Comparison of ENCODE assay signal across 14 cellular contexts in genomic region chr2:39584283-39584972, GRCh38.
DNase-seq lines count a peak whose midpoint lies in the region; ATAC-seq and TF ChIP-seq lines count a peak whose summit lies in the region.
"Had no signal": no experiment of that assay in that cellular context is flagged by ENCODE, and none has a peak within 500 bp of the region (broad histone marks: within the 10 kb centered on the region; RNA-seq: fewer than 3 reads in every experiment).

No MANE protein-coding gene starts in this region.

- intact Hi-C loops in sciatic nerve (cut with DNase I): no loop called here

- no peak overlapping the region for H3K4ac ChIP-seq in mesenchymal stem cell (ENCODE audit: low read depth in 1 of 2, low read length in 2 of 2)

- H3K9me3 Mint-ChIP-seq in HFFc6: peaks cover 14% of the 10 kb centered on the region

- H2BK120ac ChIP-seq in mesenchymal stem cell (ENCODE audit: low read depth, low read length): no peak overlapping the region

- H3K27ac ChIP-seq in mesenchymal stem cell (ENCODE audit: low read length, poor library complexity, severe bottlenecking): no peak overlapping the region
- H3K27ac ChIP-seq: KMS-11 had no signal

- H3K36me3 ChIP-seq in mesenchymal stem cell (ENCODE audit: control insufficient read depth in 1 of 2, insufficient read depth in 2 of 2, low read depth in 1 of 2, low read length in 2 of 2): peaks cover 0 to 4% of the 10 kb centered on the region in 2 experiments

- H3K79me1 ChIP-seq in mesenchymal stem cell (replicated peaks; ENCODE audit: low read length, poor library complexity, severe bottlenecking): no peaks in the 10 kb centered on the region

- H3K4me1 Mint-ChIP-seq in HFFc6 (ENCODE audit: low read depth): peaks cover 13% of the 10 kb centered on the region

- no peak overlapping the region for H4K8ac ChIP-seq in mesenchymal stem cell (ENCODE audit: low read length)

- no peak for TF ChIP-seq CTCF in HFFc6 (IDR thresholded peaks at IDR 0.05)
- TF ChIP-seq CTCF in choroid plexus epithelial cell (conservative IDR thresholded peaks at IDR 0.05; ENCODE audit: low read depth, low read length): no peak

- H3K4me3 ChIP-seq in choroid plexus epithelial cell (ENCODE audit: low read depth, low read length) (no peak overlapping the region), mesenchymal stem cell (ENCODE audit: insufficient read depth in 1 of 2, low read depth in 1 of 2, low read length in 2 of 2) (no peak overlapping the region)

- no peaks in the 10 kb centered on the region for H3K4me1 ChIP-seq in mesenchymal stem cell (ENCODE audit: control insufficient read depth, insufficient read depth, low read depth, low read length)

- H3K27ac Mint-ChIP-seq in HFFc6: peak overlapping the region; percentile 44
- H3K27ac Mint-ChIP-seq: activated CD8-positive, alpha-beta T cell treated with anti-CD3 and anti-CD28 coated beads for 36 hours; activated T-helper 2 cell treated with anti-CD3 and anti-CD28 coated beads, Interferon-gamma antibody, Interleukin-2, Interleukin-4, amounts not matched to agents 10 μg/mL and 5 μg/mL and 100 μg/mL, durations not matched to agents 14 hours and 24 hours and 36 hours had no signal

- peaks cover 19% of the 10 kb centered on the region for H3K36me3 Mint-ChIP-seq in HFFc6 (ENCODE audit: low read depth)

- peak overlapping the region; percentile 9 for H3K9ac ChIP-seq in mesenchymal stem cell (ENCODE audit: low read length)
- H3K9ac ChIP-seq: KMS-11 had no signal

- DNase-seq in AG08396 (ENCODE audit: low spot score) (peak; percentile 69), HFFc6 (peak; percentile 74), choroid plexus epithelial cell (ENCODE audit: low read depth) (peak; percentile 75), mesenchymal stem cell (peak; percentile 63), NCI-H526 treated with DMSO at 0.1 percent for 48 hours (lab: John Stamatoyannopoulos, UW) (no peak), sciatic nerve (ENCODE audit: low spot score) (no peak), COLO829 (ENCODE audit: low spot score) (no peak)
- DNase-seq in activated CD4-positive, alpha-beta T cell treated with anti-CD3 and anti-CD28 coated beads for 48 hours: no peak
- DNase-seq: activated CD8-positive, alpha-beta T cell treated with anti-CD3 and anti-CD28 coated beads for 36 hours; GOT3; NCI-H146; NCI-H82 had no signal

- H2BK5ac ChIP-seq in mesenchymal stem cell (ENCODE audit: low read depth, low read length, poor library complexity, severe bottlenecking): no peak overlapping the region

- H2AK5ac ChIP-seq in mesenchymal stem cell (ENCODE audit: low read length, severe bottlenecking): no peak overlapping the region

- H3K18ac ChIP-seq in mesenchymal stem cell (ENCODE audit: low read depth in 1 of 2, low read length in 2 of 2): no peak overlapping the region

- H2BK15ac ChIP-seq in mesenchymal stem cell (ENCODE audit: low read depth, poor library complexity, severe bottlenecking): no peak overlapping the region

- H3K4me2 ChIP-seq in mesenchymal stem cell (ENCODE audit: low read length, poor library complexity, severe bottlenecking): no peak overlapping the region
- H3K4me2 ChIP-seq: KMS-11 had no signal

- H3K14ac ChIP-seq in mesenchymal stem cell (ENCODE audit: low read length in 2 of 2): no peak overlapping the region

- H2BK12ac ChIP-seq in mesenchymal stem cell (ENCODE audit: low read length in 2 of 2): no peak overlapping the region

- H3K27me3 ChIP-seq in mesenchymal stem cell (ENCODE audit: control insufficient read depth in 1 of 2, insufficient read depth in 1 of 2, low read length in 2 of 2): no peaks in the 10 kb centered on the region

- 49% methylated on average over 5 of the region's 5 CpGs for WGBS in mesenchymal stem cell

- peaks cover 16% of the 10 kb centered on the region for H3K9me3 ChIP-seq in mesenchymal stem cell (ENCODE audit: control insufficient read depth, low read length)

- peak overlapping the region; percentile 31; the same call in 1 of the 2 replicates for H3K4me3 Mint-ChIP-seq in HFFc6
- H3K4me3 Mint-ChIP-seq: activated CD8-positive, alpha-beta T cell treated with anti-CD3 and anti-CD28 coated beads for 36 hours had no signal

- no peak overlapping the region for H4K91ac ChIP-seq in mesenchymal stem cell (ENCODE audit: low read length)

- peaks cover 1% of the 10 kb centered on the region; the same call in 1 of the 2 replicates for H3K27me3 Mint-ChIP-seq in HFFc6 (ENCODE audit: insufficient read depth)
- H3K27me3 Mint-ChIP-seq: activated CD8-positive, alpha-beta T cell treated with anti-CD3 and anti-CD28 coated beads for 36 hours had no signal

- no peak overlapping the region for H3K23ac ChIP-seq in mesenchymal stem cell (ENCODE audit: low read length in 2 of 2)

- no peak for ATAC-seq in sciatic nerve
- ATAC-seq: activated CD8-positive, alpha-beta T cell treated with anti-CD3 and anti-CD28 coated beads for 36 hours had no signal

- H2AFZ ChIP-seq in mesenchymal stem cell (ENCODE audit: low read depth, low read length): no peak overlapping the region

Comparison
In these comparisons a context has a peak if more than half of its experiments do, and no peak if none do; other contexts are left out.
1. DNase-seq: peak in AG08396 (single experiment), HFFc6 (single experiment), choroid plexus epithelial cell (single experiment) and mesenchymal stem cell (single experiment); none in activated CD4-positive, alpha-beta T cell treated with anti-CD3 and anti-CD28 coated beads for 48 hours (single experiment), NCI-H526 treated with DMSO at 0.1 percent for 48 hours (single experiment), sciatic nerve (single experiment) and COLO829 (single experiment).